Comparison of ENCODE assay signal across 1 cellular context in genomic region chr6:128295670-128296069, GRCh38.
TF ChIP-seq lines count a peak whose summit lies in the region.

No MANE protein-coding gene starts in this region.

TF ChIP-seq in SK-N-SH, 30 proteins besides CTCF, POLR2A, EP300 and RAD21 (continued from another document):
- TF ChIP-seq REST (IDR thresholded peaks at IDR 0.05; ENCODE audit: low read depth, low read length) (no peak), PBX3 (IDR thresholded peaks at IDR 0.05) (no peak), POLR2AphosphoS5 (IDR thresholded peaks at IDR 0.05; ENCODE audit: low read depth, low read length) (no peak), EZH2phosphoT487 (IDR thresholded peaks at IDR 0.05; ENCODE audit: borderline replicate concordance, low read depth) (no peak), USF2 (IDR thresholded peaks at IDR 0.05; ENCODE audit: borderline replicate concordance, low read depth, low read length) (no peak), FOSL2 (IDR thresholded peaks at IDR 0.05; ENCODE audit: borderline replicate concordance, low read depth) (no peak), RCOR1 (IDR thresholded peaks at IDR 0.05; ENCODE audit: low read length) (no peak), FOXJ3 (CRISPR knock-in tag; IDR thresholded peaks at IDR 0.05) (no peak), ZBTB33 (IDR thresholded peaks at IDR 0.05; ENCODE audit: borderline replicate concordance, low read depth) (no peak), MAX (IDR thresholded peaks at IDR 0.05; ENCODE audit: low read depth) (no peak), TEAD4 (IDR thresholded peaks at IDR 0.05; ENCODE audit: borderline replicate concordance, insufficient read depth) (no peak)
TF ChIP-seq in SK-N-SH: peak in this region for 0.
